8 cellular contexts compared by ENCODE assay signal in genomic region chr3:125357837-125358236, GRCh38. TPM values are rescaled to one million over a fixed set of nuclear protein-coding genes. Genes with fewer than 3 reads are reported as not detected.
A peak's percentile ranks its signal among the peaks of the same experiment; 100 is the strongest.
DNase-seq lines count a peak whose midpoint lies in the region; ATAC-seq and TF ChIP-seq lines count a peak whose summit lies in the region.

No MANE protein-coding gene starts in this region.

- H3K9me3 ChIP-seq in iPS-20b (ENCODE audit: insufficient read depth, low read depth, low read length): no peaks in the 10 kb centered on the region
- H3K9me3 ChIP-seq in thoracic aorta: no peaks in the 10 kb centered on the region

- peak overlapping the region; percentile 78 for H3K27ac Mint-ChIP-seq in activated naive CD4-positive, alpha-beta T cell treated with anti-CD3 and anti-CD28 coated beads for 36 hours
- H3K27ac Mint-ChIP-seq in activated T-helper 17 cell treated with anti-CD3 and anti-CD28 coated beads, Interleukin-2, amount 50 U/mL, for 72 hours: peak overlapping the region; percentile 84

- intact Hi-C loops in activated naive CD4-positive, alpha-beta T cell treated with anti-CD3 and anti-CD28 coated beads for 36 hours (cut with micrococcal nuclease): loop anchor here (1.0 kb wide), 1 partner anchor 17 kb away; the partner anchor contains the start of gene ZNF148

- H3K27me3 ChIP-seq in iPS-20b (ENCODE audit: insufficient read depth, low read length): no peaks in the 10 kb centered on the region
- no peaks in the 10 kb centered on the region for H3K27me3 ChIP-seq in thoracic aorta (replicated peaks; ENCODE audit: insufficient read depth)

- peaks cover 53% of the 10 kb centered on the region for H3K4me1 Mint-ChIP-seq in activated naive CD4-positive, alpha-beta T cell treated with anti-CD3 and anti-CD28 coated beads for 36 hours (ENCODE audit: low read depth)
- peaks cover 52% of the 10 kb centered on the region for H3K4me1 Mint-ChIP-seq in activated T-helper 17 cell treated with anti-CD3 and anti-CD28 coated beads, Interleukin-2, amount 50 U/mL, for 72 hours

- no peak for DNase-seq in activated naive CD4-positive, alpha-beta T cell treated with anti-CD3 and anti-CD28 coated beads for 36 hours
- DNase-seq in activated naive CD4-positive, alpha-beta T cell (lab: John Stamatoyannopoulos, UW): no peak
- DNase-seq in thoracic aorta (ENCODE audit: low spot score) (no peak), NCI-H2196 treated with DMSO at 0.1 percent for 48 hours (lab: John Stamatoyannopoulos, UW; ENCODE audit: unreplicated experiment) (no peak)

- ATAC-seq in activated T-helper 17 cell treated with anti-CD3 and anti-CD28 coated beads, Interleukin-2, amount 50 U/mL, for 72 hours (replicated peaks): no peak
- ATAC-seq in thoracic aorta (ENCODE audit: insufficient number of reproducible peaks, low FRiP score, low read depth) (no peak), HG02763 (IDR thresholded peaks at IDR 0.05; ENCODE audit: unreplicated experiment) (no peak), HG03135 (IDR thresholded peaks at IDR 0.05; ENCODE audit: unreplicated experiment) (no peak)

- H3K27me3 Mint-ChIP-seq in activated naive CD4-positive, alpha-beta T cell treated with anti-CD3 and anti-CD28 coated beads for 36 hours (ENCODE audit: low read depth): no peaks in the 10 kb centered on the region
- H3K27me3 Mint-ChIP-seq in activated T-helper 17 cell treated with anti-CD3 and anti-CD28 coated beads, Interleukin-2, amount 50 U/mL, for 72 hours: no peaks in the 10 kb centered on the region

- CTCF ChIA-PET in activated naive CD4-positive, alpha-beta T cell treated with anti-CD3 and anti-CD28 coated beads for 36 hours (lab: Charles Lee): no interaction called here

- H3K36me3 ChIP-seq in iPS-20b (ENCODE audit: insufficient read depth, low read depth, low read length): no peaks in the 10 kb centered on the region
- no peaks in the 10 kb centered on the region for H3K36me3 ChIP-seq in thoracic aorta

- H3K4me3 Mint-ChIP-seq in activated naive CD4-positive, alpha-beta T cell treated with anti-CD3 and anti-CD28 coated beads for 36 hours: peak overlapping the region; percentile 71
- H3K4me3 Mint-ChIP-seq in activated T-helper 17 cell treated with anti-CD3 and anti-CD28 coated beads, Interleukin-2, amount 50 U/mL, for 72 hours: peak overlapping the region; percentile 78

- H3K4me1 ChIP-seq in iPS-20b (ENCODE audit: insufficient read depth, low read length) (no peaks in the 10 kb centered on the region), thoracic aorta (ENCODE audit: control insufficient read depth in 1 of 2, low read depth in 2 of 2) (peaks cover 15 to 35% of the 10 kb centered on the region in 2 donors)

- no peak overlapping the region for H3K27ac ChIP-seq in iPS-20b (ENCODE audit: low read length)
- H3K27ac ChIP-seq in thoracic aorta: peak overlapping the region; percentile 64 to 86

- H3K4me3 ChIP-seq in iPS-20b (ENCODE audit: low read length): peak overlapping the region; percentile 74
- H3K4me3 ChIP-seq in thoracic aorta: peak overlapping the region; percentile 88

- peak overlapping the region; percentile 82; the same call in 1 of the 2 replicates for H3K9ac ChIP-seq in iPS-20b (ENCODE audit: low read depth, low read length)

- TF ChIP-seq CTCF in thoracic aorta (IDR thresholded peaks at IDR 0.05): no peak

- no peaks in the 10 kb centered on the region for H3K9me3 Mint-ChIP-seq in activated naive CD4-positive, alpha-beta T cell treated with anti-CD3 and anti-CD28 coated beads for 36 hours
- no peaks in the 10 kb centered on the region for H3K9me3 Mint-ChIP-seq in activated T-helper 17 cell treated with anti-CD3 and anti-CD28 coated beads, Interleukin-2, amount 50 U/mL, for 72 hours

- peaks cover 1% of the 10 kb centered on the region for H3K36me3 Mint-ChIP-seq in activated naive CD4-positive, alpha-beta T cell treated with anti-CD3 and anti-CD28 coated beads for 36 hours (ENCODE audit: low read depth)
- peaks cover 12% of the 10 kb centered on the region for H3K36me3 Mint-ChIP-seq in activated T-helper 17 cell treated with anti-CD3 and anti-CD28 coated beads, Interleukin-2, amount 50 U/mL, for 72 hours (ENCODE audit: low read depth)

RNA-seq across cellular contexts. Expression of gene ZNF148, which starts 17.3 kb away (rescaled TPM):
- total RNA-seq in activated naive CD4-positive, alpha-beta T cell treated with anti-CD3 and anti-CD28 coated beads for 36 hours: 10 to 100 TPM; 20.3 to 22.2 TPM
- total RNA-seq in activated T-helper 17 cell treated with anti-CD3 and anti-CD28 coated beads, Interleukin-2, amount 50 U/mL, for 72 hours: 10 to 100 TPM; 38.1 to 60.2 TPM
- total RNA-seq in thoracic aorta: 10 to 100 TPM; 27.1 to 35.1 TPM
